In genomic region chr2:166282178-166282577, GRCh38 we compare ENCODE assay signal across 14 cellular contexts.
"Had no signal": no experiment of that assay in that cellular context is flagged by ENCODE, and none has a peak within 500 bp of the region (broad histone marks: within the 10 kb centered on the region; RNA-seq: fewer than 3 reads in every experiment).

No MANE protein-coding gene starts in this region.

- H3K27ac Mint-ChIP-seq: activated naive CD8-positive, alpha-beta T cell; naive B cell; stimulated activated effector memory CD8-positive, alpha-beta T cell treated with anti-CD3 and anti-CD28 coated beads, Interleukin-12 subunit alpha, Interleukin-12 subunit beta, amount 100 ng/mL, for 72 hours had no signal

- H3K36me3 Mint-ChIP-seq: activated naive CD8-positive, alpha-beta T cell; naive B cell; stimulated activated effector memory CD8-positive, alpha-beta T cell treated with anti-CD3 and anti-CD28 coated beads, Interleukin-12 subunit alpha, Interleukin-12 subunit beta, amount 100 ng/mL, for 72 hours had no signal

- H3K4me3 Mint-ChIP-seq: activated naive CD8-positive, alpha-beta T cell; naive B cell; stimulated activated effector memory CD8-positive, alpha-beta T cell treated with anti-CD3 and anti-CD28 coated beads, Interleukin-12 subunit alpha, Interleukin-12 subunit beta, amount 100 ng/mL, for 72 hours had no signal

- ATAC-seq: activated CD4-positive, CD25-positive, alpha-beta regulatory T cell treated with anti-CD3 and anti-CD28 coated beads, Interleukin-2, amount 50 U/mL, for 24 hours; left lobe of liver; pancreas; stimulated activated effector memory CD8-positive, alpha-beta T cell treated with anti-CD3 and anti-CD28 coated beads, Interleukin-12 subunit alpha, Interleukin-12 subunit beta, amount 100 ng/mL, for 72 hours; upper lobe of right lung had no signal

- H3K27me3 Mint-ChIP-seq: activated naive CD8-positive, alpha-beta T cell; naive B cell had no signal

- H3K9me3 Mint-ChIP-seq: naive B cell had no signal

- DNase-seq: activated CD4-positive, alpha-beta T cell treated with anti-CD3 and anti-CD28 coated beads, Interleukin-2, amount 50 U/mL, for 1 hour; activated CD8-positive, alpha-beta memory T cell treated with anti-CD3 and anti-CD28 coated beads for 24 hours; activated gamma-delta T cell treated with Interleukin-2 at 50 U/mL for 16 hours; amniotic stem cell; mammary epithelial cell; naive B cell; pancreas; stimulated activated CD4-positive, alpha-beta T cell treated with anti-CD3 and anti-CD28 coated beads, Interleukin-12 subunit alpha, Interleukin-12 subunit beta, amount 100 ng/mL, for 4 hours; stimulated activated CD4-positive, alpha-beta T cell treated with anti-CD3 and anti-CD28 coated beads, Interleukin-2, amount 100 ng/mL, for 24 hours; upper lobe of right lung had no signal

- H3K4me1 Mint-ChIP-seq: naive B cell; stimulated activated effector memory CD8-positive, alpha-beta T cell treated with anti-CD3 and anti-CD28 coated beads, Interleukin-12 subunit alpha, Interleukin-12 subunit beta, amount 100 ng/mL, for 72 hours had no signal
